ENCODE assay signal across 8 cellular contexts in genomic region chr1:160665330-160666078, GRCh38. TPM values are rescaled to one million over a fixed set of nuclear protein-coding genes. Genes with fewer than 3 reads are reported as not detected.
DNase-seq lines count a peak whose midpoint lies in the region; ATAC-seq and TF ChIP-seq lines count a peak whose summit lies in the region.
"Had no signal": no experiment of that assay in that cellular context is flagged by ENCODE, and none has a peak within 500 bp of the region (broad histone marks: within the 10 kb centered on the region; RNA-seq: fewer than 3 reads in every experiment).

No MANE protein-coding gene starts in this region.

- POLR2A ChIA-PET in HEK293 (lab: Yijun Ruan, JAX): no interaction called here

- H3K9ac ChIP-seq in SU-DHL-6 (ENCODE audit: low read length): peak overlapping the region; percentile 4; the same call in 1 of the 2 replicates
- H3K9ac ChIP-seq in smooth muscle cell (ENCODE audit: low read depth): no peak overlapping the region

- CTCF ChIA-PET in HEK293 (lab: Yijun Ruan, JAX): interaction anchor here (0.8 to 1.8 kb wide), 2 partner anchors 10 to 13 kb away, joined by 3 to 10 read pairs; no protein-coding TSS in a partner anchor

- peak overlapping the region; percentile 35 for H3K4me2 ChIP-seq in SU-DHL-6 (ENCODE audit: low read depth, low read length, poor library complexity, severe bottlenecking)
- peak overlapping the region; percentile 35 for H3K4me2 ChIP-seq in smooth muscle cell

- no peak overlapping the region for H3K4me3 ChIP-seq in HEK293 (ENCODE audit: low read depth, low read length)
- peak overlapping the region; percentile 14 for H3K4me3 ChIP-seq in SU-DHL-6 (ENCODE audit: insufficient read depth, low read length, poor library complexity, severe bottlenecking)
- H3K4me3 ChIP-seq in fibroblast of villous mesenchyme (ENCODE audit: low read depth, low read length): no peak overlapping the region
- no peak overlapping the region for H3K4me3 ChIP-seq in smooth muscle cell

- H3K9me2 ChIP-seq in SU-DHL-6 (replicated peaks; ENCODE audit: insufficient read depth, low read length): no peaks in the 10 kb centered on the region

- H3K27ac ChIP-seq in HEK293 (ENCODE audit: extremely low read depth, low read depth, low read length): no peak overlapping the region
- peak overlapping the region; percentile 31; the same call in 1 of the 2 replicates for H3K27ac ChIP-seq in SU-DHL-6 (ENCODE audit: low read depth, low read length)
- peak overlapping the region; percentile 10 for H3K27ac ChIP-seq in smooth muscle cell (ENCODE audit: low read depth)

- no peaks in the 10 kb centered on the region for H3K79me2 ChIP-seq in SU-DHL-6 (ENCODE audit: insufficient read depth, low read length)
- no peaks in the 10 kb centered on the region for H3K79me2 ChIP-seq in smooth muscle cell (ENCODE audit: low read depth)

- H4K20me1 ChIP-seq in SU-DHL-6 (ENCODE audit: low read depth, low read length) (no peaks in the 10 kb centered on the region), smooth muscle cell (ENCODE audit: low read depth) (no peaks in the 10 kb centered on the region)

- peaks cover 16% of the 10 kb centered on the region; the same call in 1 of the 2 replicates for H3F3A ChIP-seq in SU-DHL-6 (ENCODE audit: insufficient read depth)
- H3F3A ChIP-seq in smooth muscle cell (ENCODE audit: low read depth): no peaks in the 10 kb centered on the region

- H3K9me3 ChIP-seq in HEK293 (ENCODE audit: control insufficient read depth, insufficient read depth, low read depth, low read length) (no peaks in the 10 kb centered on the region), SU-DHL-6 (ENCODE audit: insufficient read depth, low read length) (no peaks in the 10 kb centered on the region), smooth muscle cell (replicated peaks; ENCODE audit: low read depth) (peaks cover 13% of the 10 kb centered on the region)

- WGBS in smooth muscle cell (ENCODE audit: low lambda C conversion rate): 23% methylated on average over 6 of the region's 6 CpGs

- H2AFZ ChIP-seq in SU-DHL-6 (ENCODE audit: low read depth, low read length, severe bottlenecking) (no peak overlapping the region), smooth muscle cell (ENCODE audit: low read depth) (peak overlapping the region; percentile 61)

- H3K36me3 ChIP-seq in HEK293 (ENCODE audit: control insufficient read depth in 2 of 2, insufficient read depth in 1 of 2, low read length in 2 of 2) (no peaks in the 10 kb centered on the region), SU-DHL-6 (ENCODE audit: low read length) (peaks cover 11% of the 10 kb centered on the region), smooth muscle cell (ENCODE audit: low read depth) (no peaks in the 10 kb centered on the region)

- no peak for ATAC-seq in HG02759 (IDR thresholded peaks at IDR 0.05; ENCODE audit: unreplicated experiment)

- DNase-seq in fibroblast of villous mesenchyme (ENCODE audit: low read depth) (peak; percentile 37), smooth muscle cell (lab: John Stamatoyannopoulos, UW; ENCODE audit: unreplicated experiment) (no peak), SW480 (ENCODE audit: low spot score) (no peak), AG08396 (ENCODE audit: low spot score) (no peak)

- H3K27me3 ChIP-seq in SU-DHL-6 (ENCODE audit: low read length) (no peaks in the 10 kb centered on the region), smooth muscle cell (ENCODE audit: low read depth) (no peaks in the 10 kb centered on the region)

- TF ChIP-seq CTCF in HEK293 (tag by site-specific recombination; IDR thresholded peaks at IDR 0.05) (no peak), SU-DHL-6 (IDR thresholded peaks at IDR 0.05; ENCODE audit: insufficient read depth, low read length, poor library complexity, severe bottlenecking) (no peak), fibroblast of villous mesenchyme (IDR thresholded peaks at IDR 0.05; ENCODE audit: insufficient read depth, low read depth, low read length) (no peak), smooth muscle cell (IDR thresholded peaks at IDR 0.05; ENCODE audit: borderline replicate concordance, insufficient read depth, poor library complexity, severe bottlenecking) (no peak)

- H3K4me1 ChIP-seq in HEK293 (ENCODE audit: control insufficient read depth, insufficient read depth, low read length): no peaks in the 10 kb centered on the region
- H3K4me1 ChIP-seq in smooth muscle cell (ENCODE audit: low read depth): no peaks in the 10 kb centered on the region

TF ChIP-seq in HEK293, 187 proteins besides CTCF, POLR2A, EP300 and RAD21:
- TF ChIP-seq ZFHX2 (tag by site-specific recombination; conservative IDR thresholded peaks at IDR 0.05) (0 out of 2 replicates have a peak, but pooled peaks have one; percentile 17), SP3 (tag by site-specific recombination; IDR thresholded peaks at IDR 0.05) (no peak)

RNA-seq across cellular contexts. Expression of gene SLAMF1, which starts 18.7 kb away (rescaled TPM):
- total RNA-seq in fibroblast of villous mesenchyme (not detected in 2 replicates), smooth muscle cell (not detected in 2 replicates)
- not detected in 2 replicates for polyA plus RNA-seq in smooth muscle cell
- total RNA-seq: kidney epithelial cell had no signal

RNA-seq across cellular contexts. Expression of gene CD48, which starts 46.1 kb away (rescaled TPM):
- not detected in 2 replicates for total RNA-seq in fibroblast of villous mesenchyme
- not detected in 2 replicates for total RNA-seq in smooth muscle cell
- 0.37 TPM in 1 of 2 replicates, not detected in the other for polyA plus RNA-seq in smooth muscle cell
- total RNA-seq: kidney epithelial cell had no signal
